8 cellular contexts compared by ENCODE assay signal in genomic region chr22:42444060-42444904, GRCh38. TPM values are rescaled to one million over a fixed set of nuclear protein-coding genes. Genes with fewer than 3 reads are reported as not detected.
DNase-seq lines count a peak whose midpoint lies in the region; ATAC-seq and TF ChIP-seq lines count a peak whose summit lies in the region.

No MANE protein-coding gene starts in this region.

- H3K27me3 Mint-ChIP-seq in activated CD4-positive, alpha-beta T cell treated with anti-CD3 and anti-CD28 coated beads for 36 hours = no peaks in the 10 kb centered on the region

- H3K4me1 ChIP-seq in A673 (ENCODE audit: insufficient read depth, low read length, poor library complexity, severe bottlenecking) = peaks cover 26% of the 10 kb centered on the region

- no peaks in the 10 kb centered on the region for H3K9me3 ChIP-seq in A673 (ENCODE audit: low read depth, low read length, poor library complexity, severe bottlenecking)

- BruUV-seq in A673 (replicated peaks; lab: Mats Ljungman, UMichigan) = no TSS peak

- peak; percentile 69 for ATAC-seq in activated CD4-positive, alpha-beta T cell treated with anti-CD3 and anti-CD28 coated beads for 36 hours

- POLR2A ChIA-PET in A673 (lab: Charles Lee; ENCODE audit: low non-redundant PET) = interaction anchor here (0.6 kb wide), 3 partner anchors 275 to 364 kb away, joined by 3 to 4 read pairs (median 3); partner anchors contain the start of gene NDUFA6
- POLR2A ChIA-PET in activated CD4-positive, alpha-beta T cell treated with anti-CD3 and anti-CD28 coated beads for 36 hours (lab: Charles Lee) = interaction anchor here (0.6 to 1.9 kb wide), 5 partner anchors 8 to 488 kb away, joined by 3 to 7 read pairs (median 3); partner anchors contain the start of gene NDUFA6

- H3K4me1 Mint-ChIP-seq in activated CD4-positive, alpha-beta T cell treated with anti-CD3 and anti-CD28 coated beads for 36 hours = peaks cover 32% of the 10 kb centered on the region

- intact Hi-C loops in A673 (cut with micrococcal nuclease; ENCODE audit: unreplicated experiment) = loop anchor here (1.0 to 2.0 kb wide), 2 partner anchors 275 to 353 kb away; partner anchors contain the start of gene NDUFA6
- intact Hi-C loops in activated CD4-positive, alpha-beta T cell treated with anti-CD3 and anti-CD28 coated beads for 36 hours (cut with DNase I, micrococcal nuclease) = loop anchor here (1.0 to 5.0 kb wide), 6 partner anchors 75 to 477 kb away; partner anchors contain the start of genes NAGA (in 1 of the 2), NDUFA6 (in 1 of the 2) and PHETA2 (in 1 of the 2)

- H3K36me3 Mint-ChIP-seq in activated CD4-positive, alpha-beta T cell treated with anti-CD3 and anti-CD28 coated beads for 36 hours (ENCODE audit: low read depth) = no peaks in the 10 kb centered on the region

- H3K27ac Mint-ChIP-seq in activated CD4-positive, alpha-beta T cell treated with anti-CD3 and anti-CD28 coated beads for 36 hours = peak overlapping the region; percentile 78

- H3K4me3 Mint-ChIP-seq in activated CD4-positive, alpha-beta T cell treated with anti-CD3 and anti-CD28 coated beads for 36 hours = peak overlapping the region; percentile 68

- H3K9me3 Mint-ChIP-seq in activated CD4-positive, alpha-beta T cell treated with anti-CD3 and anti-CD28 coated beads for 36 hours (ENCODE audit: low read depth) = no peaks in the 10 kb centered on the region

- peak overlapping the region; percentile 46 for H3K4me3 ChIP-seq in A673 (ENCODE audit: low read depth, low read length, poor library complexity, severe bottlenecking)

- H3K36me3 ChIP-seq in A673 (ENCODE audit: insufficient read depth, low read length, poor library complexity, severe bottlenecking) = no peaks in the 10 kb centered on the region

- TF ChIP-seq CTCF in A673 (conservative IDR thresholded peaks at IDR 0.05; ENCODE audit: low read depth, low read length) = peak; percentile 83

- DNase-seq in A673 (ENCODE audit: low spot score) = peak; percentile 94
- peak; percentile 42 to 77 for DNase-seq in NCI-H446 (lab: John Stamatoyannopoulos, UW)
- peak; percentile 88 for DNase-seq in activated CD4-positive, alpha-beta T cell treated with anti-CD3 and anti-CD28 coated beads for 36 hours
- DNase-seq in kidney tubule cell (ENCODE audit: low spot score) = peak; percentile 83
- DNase-seq in stimulated activated CD4-positive, alpha-beta T cell treated with anti-CD3 and anti-CD28 coated beads, Interleukin-15, amount 100 ng/mL, for 48 hours (ENCODE audit: low read depth in 2 of 2) = peak; percentile 59 to 65
- DNase-seq in LoVo (ENCODE audit: low spot score) = no peak

- no peaks in the 10 kb centered on the region for H3K27me3 ChIP-seq in A673 (replicated peaks; ENCODE audit: insufficient read depth, low read depth, low read length, poor library complexity)

- peak; percentile 52 for TF ChIP-seq POLR2A in GM19193 (IDR thresholded peaks at IDR 0.05; ENCODE audit: extremely low read depth, insufficient read depth, insufficient read length)

- H3K27ac ChIP-seq in A673 (ENCODE audit: low read depth, low read length, poor library complexity, severe bottlenecking) (peak overlapping the region; percentile 85), cingulate gyrus (ENCODE audit: low read depth, low read length) (peak overlapping the region; percentile 95)

- CTCF ChIA-PET in A673 (lab: Charles Lee) = interaction anchor here (0.5 to 2.4 kb wide), 19 partner anchors 29 to 855 kb away, joined by 3 to 20 read pairs (median 6); partner anchors contain the start of genes CENPM, NDUFA6, PMM1 and SHISA8
- CTCF ChIA-PET in activated CD4-positive, alpha-beta T cell treated with anti-CD3 and anti-CD28 coated beads for 36 hours (lab: Charles Lee) = interaction anchor here (0.6 to 2.8 kb wide), 35 partner anchors 7 to 757 kb away, joined by 3 to 24 read pairs (median 4); partner anchors contain the start of genes CENPM, NDUFA6, NFAM1 and TNFRSF13C

RNA-seq across cellular contexts. Expression of gene NFAM1, which starts 12.1 kb away (rescaled TPM):
- total RNA-seq in A673 (2021) = 2.4 and 3.8 TPM in 2 replicates
- under 1 TPM; 0.11 to 0.21 TPM for total RNA-seq in activated CD4-positive, alpha-beta T cell treated with anti-CD3 and anti-CD28 coated beads for 36 hours
